3 cellular contexts compared by ENCODE assay signal in the genomic region with DNA sequence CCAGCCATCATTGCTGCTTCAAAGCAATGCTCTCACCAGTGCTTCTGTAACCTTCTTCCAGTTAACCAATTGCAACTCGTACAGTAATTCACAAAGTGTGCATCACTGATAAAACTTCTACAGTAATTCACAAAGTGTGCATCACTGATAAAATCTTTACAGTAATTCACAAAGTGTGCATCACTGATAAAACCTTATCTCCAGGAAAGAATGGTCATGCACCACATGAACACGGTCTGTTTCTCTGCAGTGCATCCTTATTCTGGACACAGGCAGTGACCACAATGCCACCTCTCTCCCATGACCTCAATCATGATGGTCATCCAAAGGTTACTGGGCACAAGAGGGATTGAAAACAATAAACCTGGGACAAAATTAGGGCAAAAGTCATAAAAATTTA.
TF ChIP-seq lines count a peak whose summit lies in the region.

No MANE protein-coding gene starts in this region.

TF ChIP-seq in liver, 16 proteins besides CTCF, POLR2A, EP300 and RAD21:
- TF ChIP-seq FOXA1 (IDR thresholded peaks at IDR 0.05) (no peak), TAF1 (conservative IDR thresholded peaks at IDR 0.05) (no peak), RXRA (IDR thresholded peaks at IDR 0.05) (peak; percentile 25 to 64), YY1 (IDR thresholded peaks at IDR 0.05) (no peak), SP1 (IDR thresholded peaks at IDR 0.05) (no peak), EGR1 (IDR thresholded peaks at IDR 0.05; ENCODE audit: low read depth in 2 of 2) (no peak), HNF4A (conservative IDR thresholded peaks at IDR 0.05) (peak in 1 of 2 donors; percentile 7), JUND (IDR thresholded peaks at IDR 0.05) (no peak), NR2F2 (IDR thresholded peaks at IDR 0.05) (no peak)
- TF ChIP-seq, protein P1, sequence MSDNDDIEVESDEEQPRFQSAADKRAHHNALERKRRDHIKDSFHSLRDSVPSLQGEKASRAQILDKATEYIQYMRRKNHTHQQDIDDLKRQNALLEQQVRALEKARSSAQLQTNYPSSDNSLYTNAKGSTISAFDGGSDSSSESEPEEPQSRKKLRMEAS (IDR thresholded peaks at IDR 0.05): no peak
- TF ChIP-seq, protein P2, sequence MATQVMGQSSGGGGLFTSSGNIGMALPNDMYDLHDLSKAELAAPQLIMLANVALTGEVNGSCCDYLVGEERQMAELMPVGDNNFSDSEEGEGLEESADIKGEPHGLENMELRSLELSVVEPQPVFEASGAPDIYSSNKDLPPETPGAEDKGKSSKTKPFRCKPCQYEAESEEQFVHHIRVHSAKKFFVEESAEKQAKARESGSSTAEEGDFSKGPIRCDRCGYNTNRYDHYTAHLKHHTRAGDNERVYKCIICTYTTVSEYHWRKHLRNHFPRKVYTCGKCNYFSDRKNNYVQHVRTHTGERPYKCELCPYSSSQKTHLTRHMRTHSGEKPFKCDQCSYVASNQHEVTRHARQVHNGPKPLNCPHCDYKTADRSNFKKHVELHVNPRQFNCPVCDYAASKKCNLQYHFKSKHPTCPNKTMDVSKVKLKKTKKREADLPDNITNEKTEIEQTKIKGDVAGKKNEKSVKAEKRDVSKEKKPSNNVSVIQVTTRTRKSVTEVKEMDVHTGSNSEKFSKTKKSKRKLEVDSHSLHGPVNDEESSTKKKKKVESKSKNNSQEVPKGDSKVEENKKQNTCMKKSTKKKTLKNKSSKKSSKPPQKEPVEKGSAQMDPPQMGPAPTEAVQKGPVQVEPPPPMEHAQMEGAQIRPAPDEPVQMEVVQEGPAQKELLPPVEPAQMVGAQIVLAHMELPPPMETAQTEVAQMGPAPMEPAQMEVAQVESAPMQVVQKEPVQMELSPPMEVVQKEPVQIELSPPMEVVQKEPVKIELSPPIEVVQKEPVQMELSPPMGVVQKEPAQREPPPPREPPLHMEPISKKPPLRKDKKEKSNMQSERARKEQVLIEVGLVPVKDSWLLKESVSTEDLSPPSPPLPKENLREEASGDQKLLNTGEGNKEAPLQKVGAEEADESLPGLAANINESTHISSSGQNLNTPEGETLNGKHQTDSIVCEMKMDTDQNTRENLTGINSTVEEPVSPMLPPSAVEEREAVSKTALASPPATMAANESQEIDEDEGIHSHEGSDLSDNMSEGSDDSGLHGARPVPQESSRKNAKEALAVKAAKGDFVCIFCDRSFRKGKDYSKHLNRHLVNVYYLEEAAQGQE (IDR thresholded peaks at IDR 0.05): no peak
- TF ChIP-seq, protein P3, sequence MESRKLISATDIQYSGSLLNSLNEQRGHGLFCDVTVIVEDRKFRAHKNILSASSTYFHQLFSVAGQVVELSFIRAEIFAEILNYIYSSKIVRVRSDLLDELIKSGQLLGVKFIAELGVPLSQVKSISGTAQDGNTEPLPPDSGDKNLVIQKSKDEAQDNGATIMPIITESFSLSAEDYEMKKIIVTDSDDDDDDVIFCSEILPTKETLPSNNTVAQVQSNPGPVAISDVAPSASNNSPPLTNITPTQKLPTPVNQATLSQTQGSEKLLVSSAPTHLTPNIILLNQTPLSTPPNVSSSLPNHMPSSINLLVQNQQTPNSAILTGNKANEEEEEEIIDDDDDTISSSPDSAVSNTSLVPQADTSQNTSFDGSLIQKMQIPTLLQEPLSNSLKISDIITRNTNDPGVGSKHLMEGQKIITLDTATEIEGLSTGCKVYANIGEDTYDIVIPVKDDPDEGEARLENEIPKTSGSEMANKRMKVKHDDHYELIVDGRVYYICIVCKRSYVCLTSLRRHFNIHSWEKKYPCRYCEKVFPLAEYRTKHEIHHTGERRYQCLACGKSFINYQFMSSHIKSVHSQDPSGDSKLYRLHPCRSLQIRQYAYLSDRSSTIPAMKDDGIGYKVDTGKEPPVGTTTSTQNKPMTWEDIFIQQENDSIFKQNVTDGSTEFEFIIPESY (IDR thresholded peaks at IDR 0.05): no peak

TF ChIP-seq in HepG2, 621 proteins besides CTCF, POLR2A, EP300 and RAD21:
- TF ChIP-seq PHF20 (CRISPR knock-in tag; IDR thresholded peaks at IDR 0.05): no peak
- TF ChIP-seq HCFC1 (IDR thresholded peaks at IDR 0.05; ENCODE audit: low read depth, low read length): no peak
- no peak for TF ChIP-seq PAF1 (CRISPR knock-in tag; IDR thresholded peaks at IDR 0.05)
- no peak for TF ChIP-seq ZNF780A (CRISPR knock-in tag; IDR thresholded peaks at IDR 0.05)
- no peak for TF ChIP-seq ETV5 (CRISPR knock-in tag; IDR thresholded peaks at IDR 0.05; ENCODE audit: borderline replicate concordance)
- no peak for TF ChIP-seq CEBPB (IDR thresholded peaks at IDR 0.05; ENCODE audit: borderline replicate concordance, low read depth, low read length)
- TF ChIP-seq, protein P4, sequence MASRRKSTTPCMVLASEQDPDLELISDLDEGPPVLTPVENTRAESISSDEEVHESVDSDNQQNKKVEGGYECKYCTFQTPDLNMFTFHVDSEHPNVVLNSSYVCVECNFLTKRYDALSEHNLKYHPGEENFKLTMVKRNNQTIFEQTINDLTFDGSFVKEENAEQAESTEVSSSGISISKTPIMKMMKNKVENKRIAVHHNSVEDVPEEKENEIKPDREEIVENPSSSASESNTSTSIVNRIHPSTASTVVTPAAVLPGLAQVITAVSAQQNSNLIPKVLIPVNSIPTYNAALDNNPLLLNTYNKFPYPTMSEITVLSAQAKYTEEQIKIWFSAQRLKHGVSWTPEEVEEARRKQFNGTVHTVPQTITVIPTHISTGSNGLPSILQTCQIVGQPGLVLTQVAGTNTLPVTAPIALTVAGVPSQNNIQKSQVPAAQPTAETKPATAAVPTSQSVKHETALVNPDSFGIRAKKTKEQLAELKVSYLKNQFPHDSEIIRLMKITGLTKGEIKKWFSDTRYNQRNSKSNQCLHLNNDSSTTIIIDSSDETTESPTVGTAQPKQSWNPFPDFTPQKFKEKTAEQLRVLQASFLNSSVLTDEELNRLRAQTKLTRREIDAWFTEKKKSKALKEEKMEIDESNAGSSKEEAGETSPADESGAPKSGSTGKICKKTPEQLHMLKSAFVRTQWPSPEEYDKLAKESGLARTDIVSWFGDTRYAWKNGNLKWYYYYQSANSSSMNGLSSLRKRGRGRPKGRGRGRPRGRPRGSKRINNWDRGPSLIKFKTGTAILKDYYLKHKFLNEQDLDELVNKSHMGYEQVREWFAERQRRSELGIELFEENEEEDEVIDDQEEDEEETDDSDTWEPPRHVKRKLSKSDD (CRISPR knock-in tag; IDR thresholded peaks at IDR 0.05; ENCODE audit: low read depth): no peak
- no peak for TF ChIP-seq SP2 (CRISPR knock-in tag; IDR thresholded peaks at IDR 0.05)
- no peak for TF ChIP-seq ZNF446 (CRISPR knock-in tag; IDR thresholded peaks at IDR 0.05)
- TF ChIP-seq, protein P5, sequence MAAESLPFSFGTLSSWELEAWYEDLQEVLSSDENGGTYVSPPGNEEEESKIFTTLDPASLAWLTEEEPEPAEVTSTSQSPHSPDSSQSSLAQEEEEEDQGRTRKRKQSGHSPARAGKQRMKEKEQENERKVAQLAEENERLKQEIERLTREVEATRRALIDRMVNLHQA (CRISPR knock-in tag; IDR thresholded peaks at IDR 0.05): no peak
- no peak for TF ChIP-seq TARDBP (CRISPR knock-in tag; IDR thresholded peaks at IDR 0.05)
- TF ChIP-seq ZNF329 (CRISPR knock-in tag; IDR thresholded peaks at IDR 0.05; ENCODE audit: low read depth): no peak
- no peak for TF ChIP-seq ZNF235 (CRISPR knock-in tag; IDR thresholded peaks at IDR 0.05; ENCODE audit: borderline replicate concordance)
- no peak for TF ChIP-seq ZFP41 (CRISPR knock-in tag; IDR thresholded peaks at IDR 0.05; ENCODE audit: borderline replicate concordance)
- TF ChIP-seq, protein P6, sequence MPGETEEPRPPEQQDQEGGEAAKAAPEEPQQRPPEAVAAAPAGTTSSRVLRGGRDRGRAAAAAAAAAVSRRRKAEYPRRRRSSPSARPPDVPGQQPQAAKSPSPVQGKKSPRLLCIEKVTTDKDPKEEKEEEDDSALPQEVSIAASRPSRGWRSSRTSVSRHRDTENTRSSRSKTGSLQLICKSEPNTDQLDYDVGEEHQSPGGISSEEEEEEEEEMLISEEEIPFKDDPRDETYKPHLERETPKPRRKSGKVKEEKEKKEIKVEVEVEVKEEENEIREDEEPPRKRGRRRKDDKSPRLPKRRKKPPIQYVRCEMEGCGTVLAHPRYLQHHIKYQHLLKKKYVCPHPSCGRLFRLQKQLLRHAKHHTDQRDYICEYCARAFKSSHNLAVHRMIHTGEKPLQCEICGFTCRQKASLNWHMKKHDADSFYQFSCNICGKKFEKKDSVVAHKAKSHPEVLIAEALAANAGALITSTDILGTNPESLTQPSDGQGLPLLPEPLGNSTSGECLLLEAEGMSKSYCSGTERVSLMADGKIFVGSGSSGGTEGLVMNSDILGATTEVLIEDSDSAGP (CRISPR knock-in tag; IDR thresholded peaks at IDR 0.05; ENCODE audit: borderline replicate concordance): no peak

TF ChIP-seq in endothelial cell of umbilical vein, 7 proteins besides CTCF, POLR2A, EP300 and RAD21:
- TF ChIP-seq GATA2 (IDR thresholded peaks at IDR 0.05; ENCODE audit: insufficient read depth, insufficient read length, low read depth, low read length) (peak; percentile 88), JUN (IDR thresholded peaks at IDR 0.05; ENCODE audit: borderline replicate concordance, insufficient read depth, insufficient read length, low read depth) (no peak)
